14 cellular contexts compared by ENCODE assay signal in genomic region chr1:15830284-15830657, GRCh38. TPM values are rescaled to one million over a fixed set of nuclear protein-coding genes. Genes with fewer than 3 reads are reported as not detected.
DNase-seq lines count a peak whose midpoint lies in the region; ATAC-seq and TF ChIP-seq lines count a peak whose summit lies in the region.
"Had no signal": no experiment of that assay in that cellular context is flagged by ENCODE, and none has a peak within 500 bp of the region (broad histone marks: within the 10 kb centered on the region; RNA-seq: fewer than 3 reads in every experiment).

No MANE protein-coding gene starts in this region.

- WGBS in esophagus, 2 donors, result 70 to 86% methylated on average over 1 of the region's 1 CpG
- WGBS in smooth muscle cell (ENCODE audit: low lambda C conversion rate), result 55% methylated on average over 1 of the region's 1 CpG

- H4K20me1 ChIP-seq in smooth muscle cell (ENCODE audit: low read depth), result no peaks in the 10 kb centered on the region

- peak; percentile 13 for DNase-seq in GF-D8 (lab: John Stamatoyannopoulos, UW)
- peak; percentile 34 for DNase-seq in OCI-M1 (lab: John Stamatoyannopoulos, UW)
- DNase-seq in smooth muscle cell (lab: John Stamatoyannopoulos, UW; ENCODE audit: unreplicated experiment), result no peak
- no peak for DNase-seq in activated naive CD4-positive, alpha-beta T cell (lab: John Stamatoyannopoulos, UW)
- no peak for DNase-seq in head of caudate nucleus
- no peak for DNase-seq in DMS114 treated with DMSO at 0.1 percent for 48 hours (lab: John Stamatoyannopoulos, UW; ENCODE audit: unreplicated experiment)
- DNase-seq: activated CD8-positive, alpha-beta memory T cell treated with anti-CD3 and anti-CD28 coated beads, Interleukin-2, amount 50 U/mL, for 4 hours; CD8-positive, alpha-beta T cell; NCI-H146; SHP77; WERI-Rb-1 had no signal

- H3K9ac ChIP-seq in smooth muscle cell (ENCODE audit: low read depth), result no peak overlapping the region

- TF ChIP-seq CTCF in smooth muscle cell (IDR thresholded peaks at IDR 0.05; ENCODE audit: borderline replicate concordance, insufficient read depth, poor library complexity, severe bottlenecking), result no peak

- H3K27me3 ChIP-seq in esophagus (ENCODE audit: control insufficient read depth in 1 of 2, insufficient read depth in 2 of 2, low read length in 2 of 2) (no peaks in the 10 kb centered on the region), smooth muscle cell (ENCODE audit: low read depth) (no peaks in the 10 kb centered on the region)

- H3K79me2 ChIP-seq in smooth muscle cell (ENCODE audit: low read depth), result peaks cover 6% of the 10 kb centered on the region

- intact Hi-C loops in head of caudate nucleus (cut with DNase I), result no loop called here

- H3K4me3 ChIP-seq in esophagus (ENCODE audit: low read depth in 1 of 2, low read length in 2 of 2), result no peak overlapping the region
- H3K4me3 ChIP-seq in smooth muscle cell, result no peak overlapping the region
- H3K4me3 ChIP-seq: coronary artery had no signal

- ATAC-seq in GM18868 (IDR thresholded peaks at IDR 0.05; ENCODE audit: unreplicated experiment), result no peak
- ATAC-seq: CD8-positive, alpha-beta T cell had no signal

- H3K9me3 ChIP-seq in esophagus (ENCODE audit: control insufficient read depth in 2 of 2, insufficient read depth in 1 of 2, low read depth in 1 of 2, low read length in 1 of 2), result no peaks in the 10 kb centered on the region
- no peaks in the 10 kb centered on the region for H3K9me3 ChIP-seq in smooth muscle cell (replicated peaks; ENCODE audit: low read depth)

- no peak overlapping the region for H2AFZ ChIP-seq in smooth muscle cell (ENCODE audit: low read depth)

- H3K36me3 ChIP-seq in esophagus (ENCODE audit: control insufficient read depth in 2 of 2, insufficient read depth in 2 of 2, low read length in 1 of 2) (no peaks in the 10 kb centered on the region), smooth muscle cell (ENCODE audit: low read depth) (no peaks in the 10 kb centered on the region)
- H3K36me3 ChIP-seq: WERI-Rb-1 had no signal

- H3K4me2 ChIP-seq in smooth muscle cell, result no peak overlapping the region

- H3K4me1 ChIP-seq in esophagus (ENCODE audit: control insufficient read depth in 2 of 2, insufficient read depth in 2 of 2, low read length in 1 of 2), result no peaks in the 10 kb centered on the region
- peaks cover 5% of the 10 kb centered on the region for H3K4me1 ChIP-seq in smooth muscle cell (ENCODE audit: low read depth)

- H3K27ac ChIP-seq in esophagus (ENCODE audit: low read depth in 2 of 2, low read length in 1 of 2) (peak overlapping the region; percentile 1 to 40), smooth muscle cell (ENCODE audit: low read depth) (peak overlapping the region; percentile 19)
- H3K27ac ChIP-seq: WERI-Rb-1 had no signal

- peaks cover 11% of the 10 kb centered on the region for H3F3A ChIP-seq in smooth muscle cell (ENCODE audit: low read depth)

RNA-seq across cellular contexts. Expression of gene SPEN, which starts 17.2 kb away (rescaled TPM):
- polyA plus RNA-seq in esophagus (10 to 100 TPM; 14.4 to 15.3 TPM), smooth muscle cell (10.6 and 20.0 TPM in 2 replicates)
- 24.9 and 28.7 TPM in 2 replicates for total RNA-seq in smooth muscle cell

RNA-seq across cellular contexts. Expression of gene UQCRHL, which starts 22.8 kb away (rescaled TPM):
- polyA plus RNA-seq in esophagus (1 to 10 TPM; 1.9 to 2.0 TPM), smooth muscle cell (1.1 and 1.6 TPM in 2 replicates)
- 3.9 and 4.4 TPM in 2 replicates for total RNA-seq in smooth muscle cell

Comparison
In these comparisons a context has a peak if more than half of its experiments do, and no peak if none do; other contexts are left out.
1. DNase-seq: peak in GF-D8 (single experiment) and OCI-M1 (single experiment); none in smooth muscle cell (single experiment), activated naive CD4-positive, alpha-beta T cell (0 of 4), head of caudate nucleus (0 of 42) and DMS114 treated with DMSO at 0.1 percent for 48 hours (single experiment).